In genomic region chr16:3591991-3592390, GRCh38 we compare ENCODE assay signal across 21 cellular contexts. TPM values are rescaled to one million over a fixed set of nuclear protein-coding genes. Genes with fewer than 3 reads are reported as not detected.
A peak's percentile ranks its signal among the peaks of the same experiment; 100 is the strongest.
DNase-seq lines count a peak whose midpoint lies in the region; ATAC-seq and TF ChIP-seq lines count a peak whose summit lies in the region.
"Had no signal": no experiment of that assay in that cellular context is flagged by ENCODE, and none has a peak within 500 bp of the region (broad histone marks: within the 10 kb centered on the region; RNA-seq: fewer than 3 reads in every experiment).

No MANE protein-coding gene starts in this region.

- intact Hi-C loops in heart left ventricle (cut with DNase I) (no loop called here), Right ventricle myocardium inferior (cut with DNase I) (loop anchor here (5.0 kb wide), 1 partner anchor 45 kb away; no protein-coding TSS in a partner anchor)

- H3K36me3 ChIP-seq in heart left ventricle (peaks cover 0 to 21% (median 3%) of the 10 kb centered on the region in 9 donors), DOHH2 (ENCODE audit: control insufficient read depth, low read length) (peaks cover 76% of the 10 kb centered on the region), osteoblast (ENCODE audit: insufficient read depth, low read length) (peaks cover 11% of the 10 kb centered on the region)

- no peaks in the 10 kb centered on the region for H3K27me3 Mint-ChIP-seq in chondrocyte (ENCODE audit: low read depth)
- H3K27me3 Mint-ChIP-seq: B cell; CD4-positive, CD25-positive, alpha-beta regulatory T cell; CD8-positive, alpha-beta memory T cell; IgD-negative memory B cell had no signal

- no peak overlapping the region for H2AFZ ChIP-seq in osteoblast (ENCODE audit: low read length)
- H2AFZ ChIP-seq: GM23338 had no signal

- H3K27me3 ChIP-seq in heart left ventricle = no peaks in the 10 kb centered on the region
- H3K27me3 ChIP-seq in DOHH2 (ENCODE audit: control insufficient read depth, low read length) = no peaks in the 10 kb centered on the region
- no peaks in the 10 kb centered on the region for H3K27me3 ChIP-seq in osteoblast (ENCODE audit: insufficient read depth, low read length)

- peaks cover 8% of the 10 kb centered on the region for H3F3A ChIP-seq in DOHH2 (ENCODE audit: control insufficient read depth, insufficient read depth)

- no peak overlapping the region for H3K27ac Mint-ChIP-seq in chondrocyte (ENCODE audit: unreplicated experiment)
- H3K27ac Mint-ChIP-seq: B cell; CD8-positive, alpha-beta memory T cell; GM23338; HFFc6 had no signal

- DNase-seq in heart left ventricle (no peak), Right ventricle myocardium inferior (ENCODE audit: missing footprints) (no peak), chondrocyte (ENCODE audit: low spot score) (peak; percentile 78), osteoblast (ENCODE audit: insufficient read length, low spot score, missing footprints) (peak; percentile 42), DMS79 treated with DMSO at 0.1 percent for 48 hours (lab: John Stamatoyannopoulos, UW) (no peak), SIG-M5 (lab: John Stamatoyannopoulos, UW) (no peak)
- DNase-seq in activated effector memory CD4-positive, alpha-beta T cell treated with anti-CD3 and anti-CD28 coated beads, Interleukin-2, amount 50 U/mL, for 16 hours = no peak
- DNase-seq: C1 segment of cervical spinal cord; CD4-positive, CD25-positive, alpha-beta regulatory T cell; CD8-positive, alpha-beta memory T cell; COR-L47; DMS 273 treated with DMSO at 0.1 percent for 48 hours; DMS53; GDM1; HCEC 1CT; HFFc6 had no signal

- peak overlapping the region in 8 of 12 donors; percentile 4 to 68 (median 34) for H3K27ac ChIP-seq in heart left ventricle
- H3K27ac ChIP-seq in DOHH2 (ENCODE audit: low read depth, low read length) = no peak overlapping the region
- no peak overlapping the region for H3K27ac ChIP-seq in osteoblast (ENCODE audit: low read depth, low read length)

- H3K4me3 ChIP-seq in heart left ventricle = no peak overlapping the region
- H3K4me3 ChIP-seq in DOHH2 (ENCODE audit: low read length) = no peak overlapping the region
- no peak overlapping the region for H3K4me3 ChIP-seq in osteoblast (ENCODE audit: insufficient read depth, low read length)
- H3K4me3 ChIP-seq: GM23338 had no signal

- H3K36me3 Mint-ChIP-seq in chondrocyte (ENCODE audit: low read depth) = peaks cover 25% of the 10 kb centered on the region

- H3K9me2 ChIP-seq in DOHH2 (replicated peaks; ENCODE audit: control insufficient read depth, low read length) = no peaks in the 10 kb centered on the region

- no peaks in the 10 kb centered on the region for H3K4me1 Mint-ChIP-seq in chondrocyte (ENCODE audit: low read depth)
- H3K4me1 Mint-ChIP-seq: CD8-positive, alpha-beta memory T cell had no signal

- TF ChIP-seq POLR2A in heart left ventricle (IDR thresholded peaks at IDR 0.05) = no peak

- ATAC-seq in heart left ventricle (peak in 1 of 4 donors; percentile 5), Right ventricle myocardium inferior (no peak)
- ATAC-seq: GM23338, HepG2 had no signal

- no peak overlapping the region for H3K4me3 Mint-ChIP-seq in chondrocyte (ENCODE audit: unreplicated experiment)
- H3K4me3 Mint-ChIP-seq: B cell; CD4-positive, CD25-positive, alpha-beta regulatory T cell; GM23338; HFFc6 had no signal

- H4K20me1 ChIP-seq in DOHH2 (ENCODE audit: control insufficient read depth, insufficient read depth, low read depth, low read length) = no peaks in the 10 kb centered on the region
- H4K20me1 ChIP-seq in osteoblast (ENCODE audit: insufficient read depth, low read length) = no peaks in the 10 kb centered on the region

- H3K4me1 ChIP-seq in heart left ventricle = peaks cover 0 to 18% (median 6%) of the 10 kb centered on the region in 12 donors
- H3K4me1 ChIP-seq in DOHH2 (ENCODE audit: control insufficient read depth, low read length) = peaks cover 23% of the 10 kb centered on the region
- H3K4me1 ChIP-seq in osteoblast (ENCODE audit: insufficient read depth, low read length) = no peaks in the 10 kb centered on the region

- TF ChIP-seq CTCF in heart left ventricle (IDR thresholded peaks at IDR 0.05) (no peak), DOHH2 (IDR thresholded peaks at IDR 0.05; ENCODE audit: low read depth, low read length, poor library complexity, severe bottlenecking) (peak; percentile 30), chondrocyte (IDR thresholded peaks at IDR 0.05) (no peak), osteoblast (IDR thresholded peaks at IDR 0.05; ENCODE audit: extremely low read depth, low read depth, low read length) (no peak)

- no peak overlapping the region for H3K4me2 ChIP-seq in DOHH2 (ENCODE audit: low read length)
- H3K4me2 ChIP-seq in osteoblast (ENCODE audit: insufficient read depth, low read length) = no peak overlapping the region
- H3K4me2 ChIP-seq: GM23338 had no signal

- H3K79me2 ChIP-seq in DOHH2 (ENCODE audit: control insufficient read depth, low read length) (peaks cover 10% of the 10 kb centered on the region), osteoblast (ENCODE audit: insufficient read depth, low read length) (no peaks in the 10 kb centered on the region)

- 90 to 95% (median 91%) methylated on average over 5 to 6 of the region's 6 CpGs for WGBS in heart left ventricle, 4 donors

- no peaks in the 10 kb centered on the region for H3K9me3 Mint-ChIP-seq in chondrocyte (ENCODE audit: low read depth)
- H3K9me3 Mint-ChIP-seq: CD4-positive, CD25-positive, alpha-beta regulatory T cell; CD8-positive, alpha-beta memory T cell; GM23338; HFFc6; IgD-negative memory B cell had no signal

- no peaks in the 10 kb centered on the region for H3K9me3 ChIP-seq in heart left ventricle
- H3K9me3 ChIP-seq in DOHH2 (ENCODE audit: control insufficient read depth, insufficient read depth, low read length) = no peaks in the 10 kb centered on the region
- H3K9me3 ChIP-seq in osteoblast (ENCODE audit: low read depth, low read length) = no peaks in the 10 kb centered on the region

RNA-seq across cellular contexts. Expression of gene NLRC3, which starts 14.8 kb away (rescaled TPM):
- 1 to 10 TPM in 5 of 9 donors, under 1 TPM in 4; 0.61 to 2.9 (median 1.1) TPM for total RNA-seq in heart left ventricle
- under 1 TPM; 0.44 to 0.57 TPM for polyA plus RNA-seq in heart left ventricle
- 1.0 TPM for total RNA-seq in Right ventricle myocardium inferior
- total RNA-seq in chondrocyte = 0.05 to 0.24 TPM (median 0.12 TPM) in 3 replicates
- under 0.01 and 0.29 TPM in 2 replicates for total RNA-seq in osteoblast
- total RNA-seq: HepG2, HFFc6 had no signal
- polyA plus RNA-seq: HepG2 had no signal

RNA-seq across cellular contexts. Expression of gene SLX4, which starts 19.4 kb away (rescaled TPM):
- total RNA-seq in heart left ventricle (1 to 10 TPM; 2.0 to 4.7 (median 3.2) TPM), Right ventricle myocardium inferior (3.3 TPM), chondrocyte (9.3 to 11.8 TPM (median 9.9 TPM) in 3 replicates), osteoblast (4.0 and 4.7 TPM in 2 replicates)
- 1 to 10 TPM; 2.3 to 3.1 TPM for polyA plus RNA-seq in heart left ventricle

Comparison
In these comparisons a context has a peak if more than half of its experiments do, and no peak if none do; other contexts are left out.
1. DNase-seq: peak in chondrocyte (single experiment) and osteoblast (single experiment); none in heart left ventricle (0 of 5), Right ventricle myocardium inferior (single experiment), activated effector memory CD4-positive, alpha-beta T cell treated with anti-CD3 and anti-CD28 coated beads, Interleukin-2, amount 50 U/mL, for 16 hours (single experiment), DMS79 treated with DMSO at 0.1 percent for 48 hours (single experiment) and SIG-M5 (single experiment).
2. H3K27ac ChIP-seq: peak in heart left ventricle (8 of 12); none in DOHH2 (single experiment) and osteoblast (single experiment).